ENCODE assay signal across 1 cellular context in the genomic region with DNA sequence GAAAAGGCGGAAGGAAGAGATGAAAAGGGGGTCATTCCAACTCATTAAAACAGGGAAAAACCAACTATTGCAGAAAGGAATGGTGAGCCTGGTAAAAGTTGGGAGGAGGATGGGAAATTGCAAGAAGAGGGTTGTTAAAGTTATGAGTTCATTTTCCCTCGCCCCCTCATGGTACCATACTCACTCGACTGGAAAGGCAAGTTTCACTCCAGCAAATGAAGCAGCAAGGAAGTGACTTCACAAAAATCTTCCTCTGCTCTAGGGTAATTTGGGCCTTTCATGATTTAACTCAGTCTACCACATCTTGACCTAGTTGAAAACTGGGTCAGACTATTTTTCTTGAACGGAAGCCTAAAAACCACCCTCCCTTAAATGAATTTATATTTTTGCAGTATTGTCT.
TF ChIP-seq lines count a peak whose summit lies in the region.

No MANE protein-coding gene starts in this region.

TF ChIP-seq in A549, 52 proteins besides CTCF, POLR2A, EP300 and RAD21 (continued from another document):
- TF ChIP-seq, protein P1, sequence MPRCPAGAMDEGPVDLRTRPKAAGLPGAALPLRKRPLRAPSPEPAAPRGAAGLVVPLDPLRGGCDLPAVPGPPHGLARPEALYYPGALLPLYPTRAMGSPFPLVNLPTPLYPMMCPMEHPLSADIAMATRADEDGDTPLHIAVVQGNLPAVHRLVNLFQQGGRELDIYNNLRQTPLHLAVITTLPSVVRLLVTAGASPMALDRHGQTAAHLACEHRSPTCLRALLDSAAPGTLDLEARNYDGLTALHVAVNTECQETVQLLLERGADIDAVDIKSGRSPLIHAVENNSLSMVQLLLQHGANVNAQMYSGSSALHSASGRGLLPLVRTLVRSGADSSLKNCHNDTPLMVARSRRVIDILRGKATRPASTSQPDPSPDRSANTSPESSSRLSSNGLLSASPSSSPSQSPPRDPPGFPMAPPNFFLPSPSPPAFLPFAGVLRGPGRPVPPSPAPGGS (IDR thresholded peaks at IDR 0.05): no peak
- TF ChIP-seq, protein P2, sequence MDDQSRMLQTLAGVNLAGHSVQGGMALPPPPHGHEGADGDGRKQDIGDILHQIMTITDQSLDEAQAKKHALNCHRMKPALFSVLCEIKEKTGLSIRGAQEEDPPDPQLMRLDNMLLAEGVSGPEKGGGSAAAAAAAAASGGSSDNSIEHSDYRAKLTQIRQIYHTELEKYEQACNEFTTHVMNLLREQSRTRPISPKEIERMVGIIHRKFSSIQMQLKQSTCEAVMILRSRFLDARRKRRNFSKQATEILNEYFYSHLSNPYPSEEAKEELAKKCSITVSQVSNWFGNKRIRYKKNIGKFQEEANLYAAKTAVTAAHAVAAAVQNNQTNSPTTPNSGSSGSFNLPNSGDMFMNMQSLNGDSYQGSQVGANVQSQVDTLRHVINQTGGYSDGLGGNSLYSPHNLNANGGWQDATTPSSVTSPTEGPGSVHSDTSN (IDR thresholded peaks at IDR 0.05): no peak
